In genomic region chr16:4693296-4693955, GRCh38 we compare ENCODE assay signal across 8 cellular contexts. TPM values are rescaled to one million over a fixed set of nuclear protein-coding genes. Genes with fewer than 3 reads are reported as not detected.
DNase-seq lines count a peak whose midpoint lies in the region; ATAC-seq, FAIRE-seq and TF ChIP-seq lines count a peak whose summit lies in the region.

Gene NUDT16L1 (plus strand): TSS chr16:4693562. CDS start chr16:4693727, 165 bp downstream.

- TF ChIP-seq EP300 in HepG2 (IDR thresholded peaks at IDR 0.05; ENCODE audit: low read depth in 2 of 2, low read length in 2 of 2) (no peak), HepG2 (CRISPR knock-in tag; IDR thresholded peaks at IDR 0.05; ENCODE audit: borderline replicate concordance) (no peak)

- H3K4me1 ChIP-seq in CD4-positive, CD25-positive, alpha-beta regulatory T cell (ENCODE audit: control insufficient read depth, insufficient read depth, low read length, poor library complexity, severe bottlenecking), result peaks cover 17% of the 10 kb centered on the region
- peaks cover 38% of the 10 kb centered on the region for H3K4me1 ChIP-seq in HepG2 (ENCODE audit: insufficient read depth, low read length)

- in situ Hi-C loops in HepG2 (cut with HindIII; ENCODE audit: extremely low pct_ligation_motif_present, low pct_unique_long_range_greater_than_20kb), result no loop called here

- peak; percentile 45 for TF ChIP-seq CTCF in HepG2 (CRISPR knock-in tag; IDR thresholded peaks at IDR 0.05)

- no peak within 1 kb of the TSS for H2AFZ ChIP-seq in HepG2 (ENCODE audit: low read length)

- no peak; the same call in 1 of the 2 replicates for TF ChIP-seq RAD21 in HepG2 (CRISPR knock-in tag; IDR thresholded peaks at IDR 0.05)

- no peaks in the 10 kb centered on the region for H3K9me3 ChIP-seq in CD4-positive, CD25-positive, alpha-beta regulatory T cell (ENCODE audit: control insufficient read depth in 2 of 2, low read length in 2 of 2)
- H3K9me3 ChIP-seq in HepG2 (ENCODE audit: low read length), result no peaks in the 10 kb centered on the region

- H3K27me3 ChIP-seq in CD4-positive, CD25-positive, alpha-beta regulatory T cell (ENCODE audit: control insufficient read depth, insufficient read depth, low read length), result no peaks in the 10 kb centered on the region
- H3K27me3 ChIP-seq in HepG2 (ENCODE audit: control insufficient read depth in 1 of 2, insufficient read depth in 2 of 2, low read length in 2 of 2), result no peaks in the 10 kb centered on the region

- H3K4me2 ChIP-seq in HepG2 (ENCODE audit: low read depth, low read length), result peak within 1 kb of the TSS; percentile 98

- no CpG with 5 or more reads among the region's 91 CpGs for WGBS in HepG2 (ENCODE audit: low lambda C conversion rate)

- POLR2A ChIA-PET in HepG2 (lab: Yijun Ruan, JAX), result interaction anchor here (0.7 to 2.1 kb wide), 5 partner anchors 9 to 264 kb away, joined by 3 to 8 read pairs (median 3); partner anchors contain the start of genes ANKS3, DNAAF8 and SEC14L5

- intact Hi-C loops in HepG2 (cut with micrococcal nuclease; ENCODE audit: unreplicated experiment), result no loop called here

- H3K4me3 Mint-ChIP-seq in CD4-positive, CD25-positive, alpha-beta regulatory T cell, result peak within 1 kb of the TSS; percentile 87 to 96 (median 93)

- peak within 1 kb of the TSS; percentile 29 for H3K4me3 ChIP-seq in CD4-positive, CD25-positive, alpha-beta regulatory T cell (ENCODE audit: low read depth, low read length)
- peak within 1 kb of the TSS; percentile 73 to 96 (median 80) for H3K4me3 ChIP-seq in HepG2 (replicated peaks in 1 of 3; ENCODE audit: insufficient read depth in 1 of 3, low read depth in 2 of 3, low read length in 3 of 3)

- H3K4me1 Mint-ChIP-seq in CD4-positive, CD25-positive, alpha-beta regulatory T cell, result peaks cover 0 to 23% (median 4%) of the 10 kb centered on the region in 4 donors

- H3K27ac ChIP-seq in CD4-positive, CD25-positive, alpha-beta regulatory T cell (ENCODE audit: insufficient read depth, low read length, poor library complexity, severe bottlenecking), result peak within 1 kb of the TSS; percentile 88
- H3K27ac ChIP-seq in HepG2 (ENCODE audit: extremely low read length, insufficient read depth, low read length), result peak within 1 kb of the TSS; percentile 67

- FAIRE-seq in HepG2 (lab: Jason Lieb, UNC), result peak; percentile 90

- DNase-seq in CD4-positive, CD25-positive, alpha-beta regulatory T cell, result peak; percentile 95 to 98 (median 97)
- DNase-seq in NCI-H82 (lab: John Stamatoyannopoulos, UW) (peak; percentile 97), dermis blood vessel endothelial cell (peak; percentile 96), HepG2 (ENCODE audit: low spot score) (peak; percentile 89)
- peak; percentile 94 to 96 for DNase-seq in activated CD4-positive, alpha-beta T cell treated with anti-CD3 and anti-CD28 coated beads, Interleukin-2, amount 50 U/mL, for 48 hours
- peak; percentile 96 to 98 for DNase-seq in stimulated activated CD4-positive, alpha-beta T cell treated with anti-CD3 and anti-CD28 coated beads, Interleukin-2, amount 100 ng/mL, for 48 hours

- BruUV-seq in HepG2 (replicated peaks; lab: Mats Ljungman, UMichigan), result no TSS peak

- peak within 1 kb of the TSS; percentile 91 for H3K9ac ChIP-seq in HepG2 (ENCODE audit: insufficient read depth, low read depth, low read length)

- CTCF ChIA-PET in HepG2 (lab: Yijun Ruan, JAX; ENCODE audit: low intra/inter-chr PET ratio, low total read pairs), result no interaction called here

- ATAC-seq in CD4-positive, CD25-positive, alpha-beta regulatory T cell (ENCODE audit: low read depth in 2 of 2), result peak; percentile 93 to 95
- ATAC-seq in GM19438 (IDR thresholded peaks at IDR 0.05; ENCODE audit: low read depth, unreplicated experiment), result peak; percentile 86
- peak; percentile 91 for ATAC-seq in HG03571 (IDR thresholded peaks at IDR 0.05; ENCODE audit: unreplicated experiment)
- ATAC-seq in HepG2, result peak; percentile 85

- no peaks in the 10 kb centered on the region for H4K20me1 ChIP-seq in HepG2 (ENCODE audit: insufficient read depth, low read length)

- no peaks in the 10 kb centered on the region for H3K27me3 Mint-ChIP-seq in CD4-positive, CD25-positive, alpha-beta regulatory T cell

- peak; percentile 90 to 93 for TF ChIP-seq POLR2A in HepG2 (IDR thresholded peaks at IDR 0.05; ENCODE audit: insufficient read depth in 1 of 2, low read depth in 2 of 2, low read length in 2 of 2)

- H3K36me3 ChIP-seq in CD4-positive, CD25-positive, alpha-beta regulatory T cell (ENCODE audit: control insufficient read depth, insufficient read depth, low read length), result peaks cover 23% of the 10 kb centered on the region
- H3K36me3 ChIP-seq in HepG2 (replicated peaks in 1 of 2; ENCODE audit: control insufficient read depth in 1 of 2, insufficient read depth in 2 of 2, low read length in 2 of 2), result peaks cover 9 to 25% of the 10 kb centered on the region in 2 experiments

- H3K27ac Mint-ChIP-seq in CD4-positive, CD25-positive, alpha-beta regulatory T cell, result peak within 1 kb of the TSS; percentile 71 to 90 (median 83)

- no peaks in the 10 kb centered on the region for H3K9me3 Mint-ChIP-seq in CD4-positive, CD25-positive, alpha-beta regulatory T cell

- H3K79me2 ChIP-seq in HepG2 (ENCODE audit: insufficient read depth, low read length), result peaks cover 3% of the 10 kb centered on the region

- H3K36me3 Mint-ChIP-seq in CD4-positive, CD25-positive, alpha-beta regulatory T cell, result no peaks in the 10 kb centered on the region

TF ChIP-seq in HepG2, 621 proteins besides CTCF, POLR2A, EP300 and RAD21 (continues in another document):
- TF ChIP-seq TEAD3 (CRISPR knock-in tag; optimal IDR thresholded peaks at IDR 0.05; ENCODE audit: borderline replicate concordance) (peak; percentile 21), NBN (conservative IDR thresholded peaks at IDR 0.05) (no peak), ZNF775 (CRISPR knock-in tag; IDR thresholded peaks at IDR 0.05; ENCODE audit: borderline replicate concordance) (no peak), YY1 (IDR thresholded peaks at IDR 0.05; ENCODE audit: insufficient read depth, insufficient replicate concordance, low read depth, low read length) (peak; percentile 88), MXI1 (IDR thresholded peaks at IDR 0.05; ENCODE audit: borderline replicate concordance, low read depth, low read length) (peak; percentile 84; the same call in 1 of the 3 replicates), RXRB (CRISPR knock-in tag; IDR thresholded peaks at IDR 0.05; ENCODE audit: borderline replicate concordance) (0 out of 2 replicates have a peak, but pooled peaks have one; percentile 10), ZFP1 (CRISPR knock-in tag; IDR thresholded peaks at IDR 0.05) (no peak), ELF4 (CRISPR knock-in tag; IDR thresholded peaks at IDR 0.05; ENCODE audit: borderline replicate concordance) (no peak), ZSCAN22 (CRISPR knock-in tag; IDR thresholded peaks at IDR 0.05) (no peak), TP53 (CRISPR knock-in tag; conservative IDR thresholded peaks at IDR 0.05) (no peak)
- TF ChIP-seq, protein P1, sequence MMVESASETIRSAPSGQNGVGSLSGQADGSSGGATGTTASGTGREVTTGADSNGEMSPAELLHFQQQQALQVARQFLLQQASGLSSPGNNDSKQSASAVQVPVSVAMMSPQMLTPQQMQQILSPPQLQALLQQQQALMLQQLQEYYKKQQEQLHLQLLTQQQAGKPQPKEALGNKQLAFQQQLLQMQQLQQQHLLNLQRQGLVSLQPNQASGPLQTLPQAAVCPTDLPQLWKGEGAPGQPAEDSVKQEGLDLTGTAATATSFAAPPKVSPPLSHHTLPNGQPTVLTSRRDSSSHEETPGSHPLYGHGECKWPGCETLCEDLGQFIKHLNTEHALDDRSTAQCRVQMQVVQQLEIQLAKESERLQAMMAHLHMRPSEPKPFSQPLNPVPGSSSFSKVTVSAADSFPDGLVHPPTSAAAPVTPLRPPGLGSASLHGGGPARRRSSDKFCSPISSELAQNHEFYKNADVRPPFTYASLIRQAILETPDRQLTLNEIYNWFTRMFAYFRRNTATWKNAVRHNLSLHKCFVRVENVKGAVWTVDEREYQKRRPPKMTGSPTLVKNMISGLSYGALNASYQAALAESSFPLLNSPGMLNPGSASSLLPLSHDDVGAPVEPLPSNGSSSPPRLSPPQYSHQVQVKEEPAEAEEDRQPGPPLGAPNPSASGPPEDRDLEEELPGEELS (CRISPR knock-in tag; IDR thresholded peaks at IDR 0.05), result no peak

RNA-seq across cellular contexts. Expression of gene NUDT16L1, which starts in this region (rescaled TPM):
- total RNA-seq in CD4-positive, CD25-positive, alpha-beta regulatory T cell, result 43.7 TPM
- 100 to 1,000 TPM in 1 of 4 donors, 10 to 100 TPM in 3; 77.8 to 110 (median 91.5) TPM for polyA plus RNA-seq in CD4-positive, CD25-positive, alpha-beta regulatory T cell
- total RNA-seq in dermis blood vessel endothelial cell, result 34.4 and 39.0 TPM in 2 replicates
- total RNA-seq in HepG2 (2016; rRNA removed; fragmentation: Illumina TruSeq; extraction: Trizol), result 40.5 and 41.0 TPM in 2 replicates
- 10.3 and 11.1 TPM in 2 replicates for total RNA-seq in HepG2 (2016; cell fraction: cytosol; rRNA removed; fragmentation: Illumina TruSeq; extraction: Trizol; ENCODE audit: low read depth)
- total RNA-seq in HepG2 (2016; cell fraction: insoluble cytoplasmic fraction; rRNA removed; fragmentation: Illumina TruSeq; extraction: Trizol), result 42.6 and 42.7 TPM in 2 replicates
- total RNA-seq in HepG2 (2016; cell fraction: membrane; rRNA removed; fragmentation: Illumina TruSeq; extraction: Trizol), result 18.6 and 20.4 TPM in 2 replicates
- total RNA-seq in HepG2 (2016; cell fraction: nucleus; rRNA removed; fragmentation: Illumina TruSeq; extraction: Trizol), result 16.9 and 17.3 TPM in 2 replicates
- 28.0 and 28.9 TPM in 2 replicates for polyA plus RNA-seq in HepG2 (2011; rRNA removed)
- 27.9 and 47.5 TPM in 2 replicates for polyA plus RNA-seq in HepG2 (2011; cell fraction: cytosol; rRNA removed)
- 33.3 and 34.9 TPM in 2 replicates for polyA plus RNA-seq in HepG2 (2011; cell fraction: nucleus; rRNA removed)
- 17.6 and 17.9 TPM in 2 replicates for polyA plus RNA-seq in HepG2 (2012)
- 13.1 and 13.9 TPM in 2 replicates for polyA plus RNA-seq in HepG2 (2016; cell fraction: cytosol; fragmentation: Illumina TruSeq; extraction: Trizol; ENCODE audit: low read depth)
- 49.7 and 50.3 TPM in 2 replicates for polyA plus RNA-seq in HepG2 (2016; cell fraction: insoluble cytoplasmic fraction; fragmentation: Illumina TruSeq; extraction: Trizol; ENCODE audit: low read depth)
- 15.2 and 17.7 TPM in 2 replicates for polyA plus RNA-seq in HepG2 (2016; cell fraction: membrane; fragmentation: Illumina TruSeq; extraction: Trizol; ENCODE audit: low read depth)
- polyA plus RNA-seq in HepG2 (2016; cell fraction: nucleus; fragmentation: Illumina TruSeq; extraction: Trizol; ENCODE audit: insufficient read depth, low read depth), result 32.3 and 35.4 TPM in 2 replicates
- 14.3 and 41.1 TPM in 2 replicates for polyA minus RNA-seq in HepG2 (2011; rRNA and poly(A)+ RNA removed; ENCODE audit: low replicate concordance)
- 8.9 and 10.9 TPM in 2 replicates for polyA minus RNA-seq in HepG2 (2011; cell fraction: cytosol; rRNA and poly(A)+ RNA removed)
- polyA minus RNA-seq in HepG2 (2011; cell fraction: nucleus; rRNA and poly(A)+ RNA removed), result 10.6 and 11.6 TPM in 2 replicates

Comparison
In these comparisons a context has a peak if more than half of its experiments do, and no peak if none do; other contexts are left out.
1. Peak in every context shown above with its lines: DNase-seq, ATAC-seq, H3K4me3 ChIP-seq and H3K27ac ChIP-seq.